1 cellular context compared by ENCODE assay signal in genomic region chr19:19366691-19367396, GRCh38.
TF ChIP-seq lines count a peak whose summit lies in the region.

No MANE protein-coding gene starts in this region.

TF ChIP-seq in HepG2, 621 proteins besides CTCF, POLR2A, EP300 and RAD21 (continued from another document and continues in another):
- peak; percentile 33; the same call in 1 of the 2 replicates for TF ChIP-seq TFDP1 (CRISPR knock-in tag; IDR thresholded peaks at IDR 0.05; ENCODE audit: borderline replicate concordance)
- peak; percentile 58; the same call in 1 of the 2 replicates for TF ChIP-seq PITX1 (CRISPR knock-in tag; IDR thresholded peaks at IDR 0.05)
- peak; percentile 91 for TF ChIP-seq CBX5 (CRISPR knock-in tag; IDR thresholded peaks at IDR 0.05; ENCODE audit: borderline replicate concordance)
- TF ChIP-seq ZBTB21 (CRISPR knock-in tag; IDR thresholded peaks at IDR 0.05) = no peak
- no peak for TF ChIP-seq ARHGAP35 (CRISPR knock-in tag; IDR thresholded peaks at IDR 0.05; ENCODE audit: borderline replicate concordance)
- TF ChIP-seq TOPORS (CRISPR knock-in tag; IDR thresholded peaks at IDR 0.05) = no peak
- no peak for TF ChIP-seq ZNF75D (CRISPR knock-in tag; IDR thresholded peaks at IDR 0.05; ENCODE audit: borderline replicate concordance)
- TF ChIP-seq ZNF704 (CRISPR knock-in tag; IDR thresholded peaks at IDR 0.05; ENCODE audit: borderline replicate concordance) = peak; percentile 14; the same call in 1 of the 2 replicates
- TF ChIP-seq ELF3 (CRISPR knock-in tag; IDR thresholded peaks at IDR 0.05) = peak; percentile 87
- peak; percentile 37; the same call in 1 of the 2 replicates for TF ChIP-seq ISL2 (CRISPR knock-in tag; IDR thresholded peaks at IDR 0.05)
- TF ChIP-seq, protein P1, sequence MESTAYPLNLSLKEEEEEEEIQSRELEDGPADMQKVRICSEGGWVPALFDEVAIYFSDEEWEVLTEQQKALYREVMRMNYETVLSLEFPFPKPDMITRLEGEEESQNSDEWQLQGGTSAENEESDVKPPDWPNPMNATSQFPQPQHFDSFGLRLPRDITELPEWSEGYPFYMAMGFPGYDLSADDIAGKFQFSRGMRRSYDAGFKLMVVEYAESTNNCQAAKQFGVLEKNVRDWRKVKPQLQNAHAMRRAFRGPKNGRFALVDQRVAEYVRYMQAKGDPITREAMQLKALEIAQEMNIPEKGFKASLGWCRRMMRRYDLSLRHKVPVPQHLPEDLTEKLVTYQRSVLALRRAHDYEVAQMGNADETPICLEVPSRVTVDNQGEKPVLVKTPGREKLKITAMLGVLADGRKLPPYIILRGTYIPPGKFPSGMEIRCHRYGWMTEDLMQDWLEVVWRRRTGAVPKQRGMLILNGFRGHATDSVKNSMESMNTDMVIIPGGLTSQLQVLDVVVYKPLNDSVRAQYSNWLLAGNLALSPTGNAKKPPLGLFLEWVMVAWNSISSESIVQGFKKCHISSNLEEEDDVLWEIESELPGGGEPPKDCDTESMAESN (CRISPR knock-in tag; conservative IDR thresholded peaks at IDR 0.05) = no peak; the same call in 1 of the 2 replicates
- no peak for TF ChIP-seq NKX3-1 (CRISPR knock-in tag; IDR thresholded peaks at IDR 0.05)
- TF ChIP-seq ZNF569 (CRISPR knock-in tag; IDR thresholded peaks at IDR 0.05; ENCODE audit: borderline replicate concordance) = no peak
- TF ChIP-seq ZNF282 (IDR thresholded peaks at IDR 0.05; ENCODE audit: partially characterized antibody) = no peak
- peak; percentile 64; the same call in 1 of the 2 replicates for TF ChIP-seq TFAP4 (IDR thresholded peaks at IDR 0.05; ENCODE audit: borderline replicate concordance, low read depth)
- no peak for TF ChIP-seq ZNF207 (IDR thresholded peaks at IDR 0.05; ENCODE audit: borderline replicate concordance)
- no peak for TF ChIP-seq EEA1 (CRISPR knock-in tag; IDR thresholded peaks at IDR 0.05; ENCODE audit: borderline replicate concordance)
- TF ChIP-seq HBP1 (CRISPR knock-in tag; IDR thresholded peaks at IDR 0.05; ENCODE audit: low read depth) = peak; percentile 48; the same call in 1 of the 2 replicates
- TF ChIP-seq REPIN1 (CRISPR knock-in tag; IDR thresholded peaks at IDR 0.05; ENCODE audit: borderline replicate concordance, low read depth) = peak; percentile 88; the same call in 1 of the 2 replicates
- no peak for TF ChIP-seq NPAS2 (CRISPR knock-in tag; IDR thresholded peaks at IDR 0.05; ENCODE audit: borderline replicate concordance)
- peak; percentile 92 for TF ChIP-seq ETV5 (CRISPR knock-in tag; IDR thresholded peaks at IDR 0.05; ENCODE audit: borderline replicate concordance)
- TF ChIP-seq ZNF224 (CRISPR knock-in tag; IDR thresholded peaks at IDR 0.05) = 0 out of 2 replicates have a peak, but pooled peaks have one; percentile 62
- TF ChIP-seq GFI1 (CRISPR knock-in tag; IDR thresholded peaks at IDR 0.05; ENCODE audit: borderline replicate concordance) = peak; percentile 44; the same call in 1 of the 2 replicates
- peak; percentile 81 for TF ChIP-seq ZNF205 (CRISPR knock-in tag; IDR thresholded peaks at IDR 0.05)
- TF ChIP-seq SOX5 (CRISPR knock-in tag; IDR thresholded peaks at IDR 0.05; ENCODE audit: borderline replicate concordance) = peak; percentile 28; the same call in 1 of the 2 replicates
- TF ChIP-seq, protein P2, sequence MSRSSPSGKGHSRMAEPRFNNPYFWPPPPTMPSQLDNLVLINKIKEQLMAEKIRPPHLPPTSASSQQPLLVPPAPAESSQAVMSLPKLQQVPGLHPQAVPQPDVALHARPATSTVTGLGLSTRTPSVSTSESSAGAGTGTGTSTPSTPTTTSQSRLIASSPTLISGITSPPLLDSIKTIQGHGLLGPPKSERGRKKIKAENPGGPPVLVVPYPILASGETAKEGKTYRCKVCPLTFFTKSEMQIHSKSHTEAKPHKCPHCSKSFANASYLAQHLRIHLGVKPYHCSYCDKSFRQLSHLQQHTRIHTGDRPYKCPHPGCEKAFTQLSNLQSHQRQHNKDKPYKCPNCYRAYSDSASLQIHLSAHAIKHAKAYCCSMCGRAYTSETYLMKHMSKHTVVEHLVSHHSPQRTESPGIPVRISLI (CRISPR knock-in tag; IDR thresholded peaks at IDR 0.05; ENCODE audit: borderline replicate concordance) = no peak
- TF ChIP-seq HIC2 (CRISPR knock-in tag; IDR thresholded peaks at IDR 0.05; ENCODE audit: low read depth) = no peak; the same call in 1 of the 2 replicates
- TF ChIP-seq MNT (IDR thresholded peaks at IDR 0.05) = no peak
- peak; percentile 94 for TF ChIP-seq SAP130 (CRISPR knock-in tag; IDR thresholded peaks at IDR 0.05; ENCODE audit: low read depth)
- peak; percentile 60; the same call in 1 of the 2 replicates for TF ChIP-seq KAT7 (CRISPR knock-in tag; IDR thresholded peaks at IDR 0.05; ENCODE audit: borderline replicate concordance)
- TF ChIP-seq HMGXB3 (CRISPR knock-in tag; IDR thresholded peaks at IDR 0.05; ENCODE audit: borderline replicate concordance) = peak; percentile 77; the same call in 1 of the 2 replicates
- TF ChIP-seq ZSCAN31 (CRISPR knock-in tag; IDR thresholded peaks at IDR 0.05; ENCODE audit: low read depth) = peak; percentile 34; the same call in 1 of the 2 replicates
- TF ChIP-seq HIVEP1 (CRISPR knock-in tag; IDR thresholded peaks at IDR 0.05) = peak; percentile 71; the same call in 1 of the 2 replicates
- TF ChIP-seq XRCC5 (optimal IDR thresholded peaks at IDR 0.05; ENCODE audit: low read length) = peak; percentile 93
- TF ChIP-seq SPEN (CRISPR knock-in tag; IDR thresholded peaks at IDR 0.05; ENCODE audit: low read depth) = peak; percentile 68
- TF ChIP-seq MTA1 (CRISPR knock-in tag; IDR thresholded peaks at IDR 0.05; ENCODE audit: borderline replicate concordance) = peak; percentile 76; the same call in 1 of the 2 replicates
- peak; percentile 82; the same call in 1 of the 2 replicates for TF ChIP-seq ZGPAT (CRISPR knock-in tag; IDR thresholded peaks at IDR 0.05)
- TF ChIP-seq ZNF720 (CRISPR knock-in tag; IDR thresholded peaks at IDR 0.05) = no peak
- no peak for TF ChIP-seq ZNF839 (CRISPR knock-in tag; IDR thresholded peaks at IDR 0.05; ENCODE audit: borderline replicate concordance)
- TF ChIP-seq, protein P3, sequence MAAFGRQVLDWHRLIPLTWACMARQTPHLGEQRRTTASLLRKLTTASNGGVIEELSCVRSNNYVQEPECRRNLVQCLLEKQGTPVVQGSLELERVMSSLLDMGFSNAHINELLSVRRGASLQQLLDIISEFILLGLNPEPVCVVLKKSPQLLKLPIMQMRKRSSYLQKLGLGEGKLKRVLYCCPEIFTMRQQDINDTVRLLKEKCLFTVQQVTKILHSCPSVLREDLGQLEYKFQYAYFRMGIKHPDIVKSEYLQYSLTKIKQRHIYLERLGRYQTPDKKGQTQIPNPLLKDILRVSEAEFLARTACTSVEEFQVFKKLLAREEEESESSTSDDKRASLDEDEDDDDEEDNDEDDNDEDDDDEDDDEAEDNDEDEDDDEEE (CRISPR knock-in tag; IDR thresholded peaks at IDR 0.05) = no peak
- TF ChIP-seq NR2C2 (CRISPR knock-in tag; IDR thresholded peaks at IDR 0.05; ENCODE audit: borderline replicate concordance) = peak; percentile 99
- TF ChIP-seq MATR3 (CRISPR knock-in tag; IDR thresholded peaks at IDR 0.05) = no peak
- peak; percentile 77; the same call in 1 of the 2 replicates for TF ChIP-seq ZNF335 (CRISPR knock-in tag; IDR thresholded peaks at IDR 0.05)
- TF ChIP-seq ZNF354B (CRISPR knock-in tag; IDR thresholded peaks at IDR 0.05) = no peak
- TF ChIP-seq YEATS2 (CRISPR knock-in tag; IDR thresholded peaks at IDR 0.05; ENCODE audit: borderline replicate concordance) = peak; percentile 85; the same call in 1 of the 2 replicates
